Comparison of ENCODE assay signal across 8 cellular contexts in the genomic region with DNA sequence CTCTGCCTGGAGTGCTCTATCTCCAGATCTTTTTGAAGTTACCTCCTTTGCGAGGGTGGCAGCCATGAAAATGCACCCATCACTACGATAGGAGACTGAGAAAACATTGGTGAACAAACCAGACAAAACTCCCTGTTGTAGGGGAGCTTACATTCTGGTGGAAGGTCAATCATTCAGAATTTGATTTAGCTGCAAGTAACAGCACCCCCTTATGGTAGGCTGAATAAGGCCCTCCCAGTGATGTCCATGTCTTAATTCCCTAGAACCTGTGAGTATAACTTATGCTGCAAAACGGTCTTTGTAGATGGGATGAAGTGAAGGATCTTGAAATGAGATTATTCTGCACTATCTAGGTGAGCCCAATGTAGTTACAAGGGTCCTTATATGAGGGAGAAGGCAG. TPM values are rescaled to one million over a fixed set of nuclear protein-coding genes. Genes with fewer than 3 reads are reported as not detected.
A peak's percentile ranks its signal among the peaks of the same experiment; 100 is the strongest.
DNase-seq lines count a peak whose midpoint lies in the region; ATAC-seq and TF ChIP-seq lines count a peak whose summit lies in the region.

No MANE protein-coding gene starts in this region.

- no peaks in the 10 kb centered on the region for H3K36me3 Mint-ChIP-seq in neural crest cell (ENCODE audit: low read depth)

- no peak overlapping the region for H3K9ac ChIP-seq in MM.1S (ENCODE audit: low read length)
- H3K9ac ChIP-seq in mammary epithelial cell (ENCODE audit: insufficient read depth, low read length), result no peak overlapping the region

- CTCF ChIA-PET in mammary epithelial cell (lab: Charles Lee; ENCODE audit: low non-redundant PET), result interaction anchor here (0.6 kb wide), 2 partner anchors 102 to 148 kb away, joined by 3 read pairs; no protein-coding TSS in a partner anchor

- BruUV-seq in mammary epithelial cell (replicated peaks; lab: Mats Ljungman, UMichigan), result no TSS peak

- no peaks in the 10 kb centered on the region for H3K79me2 ChIP-seq in MM.1S (ENCODE audit: low read length)
- no peaks in the 10 kb centered on the region for H3K79me2 ChIP-seq in mammary epithelial cell (ENCODE audit: insufficient read depth, low read length)

- H3K4me1 Mint-ChIP-seq in neural crest cell, result peaks cover 3% of the 10 kb centered on the region

- TF ChIP-seq POLR2A in lower leg skin (IDR thresholded peaks at IDR 0.05), result no peak

- H3K4me3 ChIP-seq in MM.1S (ENCODE audit: low read length) (no peak overlapping the region), mammary epithelial cell (replicated peaks in 1 of 3; ENCODE audit: insufficient read depth in 1 of 3, low read depth in 2 of 3, low read length in 3 of 3) (no peak overlapping the region), lower leg skin (ENCODE audit: low read depth, poor library complexity, severe bottlenecking) (no peak overlapping the region)

- TF ChIP-seq CTCF in MM.1S (IDR thresholded peaks at IDR 0.05; ENCODE audit: low read length) (peak; percentile 90), mammary epithelial cell (conservative IDR thresholded peaks at IDR 0.05 in 1 of 2, IDR thresholded peaks at IDR 0.05 in 1 of 2; ENCODE audit: extremely low read depth in 1 of 2, insufficient read depth in 1 of 2, low read depth in 1 of 2, low read length in 2 of 2) (peak; percentile 77 to 80), neural crest cell (conservative IDR thresholded peaks at IDR 0.05) (peak; percentile 37), lower leg skin (IDR thresholded peaks at IDR 0.05) (no peak)

- H3K27ac ChIP-seq in MM.1S (ENCODE audit: low read length) (no peak overlapping the region), mammary epithelial cell (ENCODE audit: insufficient read depth, low read depth, low read length) (no peak overlapping the region)

- no peaks in the 10 kb centered on the region for H3K9me3 Mint-ChIP-seq in neural crest cell

- H4K20me1 ChIP-seq in MM.1S (ENCODE audit: insufficient read depth, low read length), result no peaks in the 10 kb centered on the region
- no peaks in the 10 kb centered on the region for H4K20me1 ChIP-seq in mammary epithelial cell (ENCODE audit: insufficient read depth, low read length)

- H3K4me2 ChIP-seq in MM.1S (ENCODE audit: low read depth, low read length), result no peak overlapping the region
- H3K4me2 ChIP-seq in mammary epithelial cell (ENCODE audit: insufficient read depth, low read depth, low read length), result no peak overlapping the region

- H3K4me1 ChIP-seq in MM.1S (ENCODE audit: low read length), result peaks cover 7% of the 10 kb centered on the region
- H3K4me1 ChIP-seq in mammary epithelial cell (ENCODE audit: insufficient read depth, low read length), result no peaks in the 10 kb centered on the region

- H3K27me3 Mint-ChIP-seq in neural crest cell (ENCODE audit: low read depth), result peaks cover 20% of the 10 kb centered on the region

- DNase-seq in AML-193 (lab: John Stamatoyannopoulos, UW) (peak; percentile 56 to 80), MM.1S (peak; percentile 74), mammary epithelial cell (peak; percentile 24), neural crest cell (ENCODE audit: low read depth, low spot score) (no peak), NCI-H524 treated with DMSO at 0.1 percent for 48 hours (lab: John Stamatoyannopoulos, UW) (no peak), lower leg skin (ENCODE audit: low spot score in 2 of 2) (no peak)
- DNase-seq in activated effector memory CD4-positive, alpha-beta T cell treated with Interleukin-2 at 50 U/mL for 16 hours, result no peak

- H3K4me3 Mint-ChIP-seq in neural crest cell, result no peak overlapping the region

- in situ Hi-C loops in mammary epithelial cell (cut with MboI; ENCODE audit: low sequenced_read_pairs in 2 of 2), result no loop called here

- no peaks in the 10 kb centered on the region for H3K36me3 ChIP-seq in MM.1S (replicated peaks; ENCODE audit: insufficient read depth, low read length)
- H3K36me3 ChIP-seq in mammary epithelial cell (ENCODE audit: insufficient read depth, low read length), result no peaks in the 10 kb centered on the region

- peak; percentile 43 for ATAC-seq in GM18873 (IDR thresholded peaks at IDR 0.05; ENCODE audit: low FRiP score, unreplicated experiment)

- H3K27me3 ChIP-seq in MM.1S (replicated peaks; ENCODE audit: insufficient read depth, low read length) (no peaks in the 10 kb centered on the region), mammary epithelial cell (ENCODE audit: insufficient read depth, low read length) (no peaks in the 10 kb centered on the region)

- dilution Hi-C loops in mammary epithelial cell (cut with HindIII; ENCODE audit: low sequenced_read_pairs), result no loop called here

- no peaks in the 10 kb centered on the region for H3K9me2 ChIP-seq in MM.1S (replicated peaks; ENCODE audit: insufficient read depth, low read length)

- H3K27ac Mint-ChIP-seq in neural crest cell (ENCODE audit: unreplicated experiment), result no peak overlapping the region

- H3F3A ChIP-seq in MM.1S (ENCODE audit: insufficient read depth, low read length), result peaks cover 10% of the 10 kb centered on the region

- H3K9me3 ChIP-seq in MM.1S (replicated peaks; ENCODE audit: insufficient read depth, low read length) (no peaks in the 10 kb centered on the region), mammary epithelial cell (replicated peaks; ENCODE audit: insufficient read depth, low read length) (no peaks in the 10 kb centered on the region)

- intact Hi-C loops in mammary epithelial cell (cut with micrococcal nuclease) (loop anchor here (10.0 kb wide), 1 partner anchor 250 kb away; no protein-coding TSS in a partner anchor), lower leg skin (cut with DNase I; ENCODE audit: low total_unique reads) (no loop called here)

- 35% methylated on average over 3 of the region's 3 CpGs for WGBS in mammary epithelial cell (ENCODE audit: low coverage, missing lambda C conversion rate)
- WGBS in lower leg skin, 2 donors, result 40 to 65% methylated on average over 3 of the region's 3 CpGs

- H2AFZ ChIP-seq in MM.1S (ENCODE audit: low read length) (no peak overlapping the region), mammary epithelial cell (ENCODE audit: low read depth, low read length) (no peak overlapping the region)

RNA-seq across cellular contexts. Expression of a gene that starts 5.6 kb away (rescaled TPM):
- total RNA-seq in mammary epithelial cell (under 1 TPM; 0.33 to 0.67 TPM), neural crest cell (0.21 and 0.25 TPM in 2 replicates), lower leg skin (10 to 100 TPM in 2 of 4 donors, 1 to 10 TPM in 2; 6.8 to 10.5 (median 8.8) TPM)
- polyA plus RNA-seq in mammary epithelial cell, result 0.17 TPM
- polyA minus RNA-seq in mammary epithelial cell, result not detected

Comparison
In these comparisons a context has a peak if more than half of its experiments do, and no peak if none do; other contexts are left out.
1. DNase-seq: peak in AML-193 (2 of 2), MM.1S (single experiment) and mammary epithelial cell (single experiment); none in neural crest cell (single experiment), activated effector memory CD4-positive, alpha-beta T cell treated with Interleukin-2 at 50 U/mL for 16 hours (single experiment), NCI-H524 treated with DMSO at 0.1 percent for 48 hours (single experiment) and lower leg skin (0 of 2).
2. CTCF ChIP-seq: peak in MM.1S (single experiment), mammary epithelial cell (2 of 2) and neural crest cell (single experiment); none in lower leg skin (0 of 3).